Comparison of ENCODE assay signal across 19 cellular contexts in the genomic region with DNA sequence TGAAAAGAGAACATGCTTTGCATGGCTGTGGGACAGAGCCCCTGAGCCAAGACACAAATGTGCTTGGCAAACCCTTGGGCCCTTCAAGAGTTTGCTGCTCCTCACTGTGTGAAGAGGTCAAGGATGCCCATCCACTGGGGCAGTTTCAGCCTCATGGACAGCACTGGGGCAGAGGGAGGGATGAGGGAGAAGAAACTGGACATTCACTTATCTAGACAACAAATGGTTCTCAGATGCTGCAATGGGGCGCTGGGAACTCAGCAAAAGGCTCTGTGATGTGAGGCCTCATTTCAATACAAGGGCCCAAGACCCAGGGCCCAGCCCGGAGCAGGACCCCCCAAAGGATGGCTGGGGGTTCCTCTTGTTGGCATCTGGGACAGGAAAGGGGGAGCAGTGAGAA. TPM values are rescaled to one million over a fixed set of nuclear protein-coding genes. Genes with fewer than 3 reads are reported as not detected.
DNase-seq lines count a peak whose midpoint lies in the region; ATAC-seq and TF ChIP-seq lines count a peak whose summit lies in the region.
"Had no signal": no experiment of that assay in that cellular context is flagged by ENCODE, and none has a peak within 500 bp of the region (broad histone marks: within the 10 kb centered on the region; RNA-seq: fewer than 3 reads in every experiment).

No MANE protein-coding gene starts in this region.

- H3K9me3 ChIP-seq in left ventricle myocardium inferior (replicated peaks) (no peaks in the 10 kb centered on the region), upper lobe of right lung (no peaks in the 10 kb centered on the region)
- H3K9me3 ChIP-seq: HAP-1 had no signal

- H3K27me3 ChIP-seq in left ventricle myocardium inferior (ENCODE audit: low read depth) (peaks cover 1% of the 10 kb centered on the region), upper lobe of right lung (no peaks in the 10 kb centered on the region)

- DNase-seq in left cardiac atrium (peak; percentile 2), left ventricle myocardium inferior (no peak), mesenteric fat pad (ENCODE audit: low spot score) (peak; percentile 69), posterior vena cava (ENCODE audit: low spot score) (peak; percentile 37), upper lobe of right lung (peak; percentile 38), glomerular visceral epithelial cell (ENCODE audit: extremely low spot score) (no peak), caudate nucleus (lab: John Stamatoyannopoulos, UW) (no peak), LoVo (ENCODE audit: low spot score) (no peak)
- DNase-seq: C1 segment of cervical spinal cord; Calu3; CD4-positive, alpha-beta memory T cell; COR-L47; DMS53; DMS79 treated with DMSO at 0.1 percent for 48 hours; GF-D8; GM23248; HFFc6 had no signal

- no peaks in the 10 kb centered on the region for H3K36me3 ChIP-seq in left ventricle myocardium inferior
- H3K36me3 ChIP-seq in upper lobe of right lung, result no peaks in the 10 kb centered on the region
- H3K36me3 ChIP-seq: HAP-1 had no signal

- peaks cover 67% of the 10 kb centered on the region for H3K4me1 ChIP-seq in left ventricle myocardium inferior
- no peaks in the 10 kb centered on the region for H3K4me1 ChIP-seq in upper lobe of right lung

- H3K4me3 ChIP-seq in left ventricle myocardium inferior (no peak overlapping the region), upper lobe of right lung (no peak overlapping the region)
- H3K4me3 ChIP-seq: GM23248, HAP-1 had no signal

- intact Hi-C loops in left cardiac atrium (cut with DNase I), result no loop called here
- intact Hi-C loops in left ventricle myocardium inferior (cut with micrococcal nuclease), result no loop called here
- intact Hi-C loops in posterior vena cava (cut with DNase I), result no loop called here
- intact Hi-C loops in upper lobe of right lung (cut with DNase I), result no loop called here

- H3K27ac ChIP-seq in left ventricle myocardium inferior (replicated peaks) (no peak overlapping the region), upper lobe of right lung (no peak overlapping the region), caudate nucleus (ENCODE audit: low read depth, low read length) (no peak overlapping the region)
- H3K27ac ChIP-seq: GM23248 had no signal

- TF ChIP-seq CTCF in left ventricle myocardium inferior (IDR thresholded peaks at IDR 0.05; ENCODE audit: borderline replicate concordance) (no peak), upper lobe of right lung (IDR thresholded peaks at IDR 0.05) (no peak)

- ATAC-seq in left cardiac atrium, result no peak
- no peak for ATAC-seq in upper lobe of right lung

RNA-seq across cellular contexts. Expression of gene EBF3, which starts 49.1 kb away (rescaled TPM):
- total RNA-seq in left cardiac atrium (10 to 100 TPM in 1 of 2 donors, 1 to 10 TPM in 1; 6.0 to 10.1 TPM), left ventricle myocardium inferior (6.2 TPM), mesenteric fat pad (28.6 TPM), posterior vena cava (1 to 10 TPM; 8.7 to 9.1 TPM), upper lobe of right lung (0.20 TPM)
- total RNA-seq: A172; Calu3; CD4-positive, alpha-beta memory T cell had no signal

Comparison
In these comparisons a context has a peak if more than half of its experiments do, and no peak if none do; other contexts are left out.
1. DNase-seq: peak in left cardiac atrium (single experiment), mesenteric fat pad (single experiment), posterior vena cava (single experiment) and upper lobe of right lung (single experiment); none in left ventricle myocardium inferior (single experiment), glomerular visceral epithelial cell (single experiment), caudate nucleus (0 of 61) and LoVo (single experiment).